1 cellular context compared by ENCODE assay signal in the genomic region with DNA sequence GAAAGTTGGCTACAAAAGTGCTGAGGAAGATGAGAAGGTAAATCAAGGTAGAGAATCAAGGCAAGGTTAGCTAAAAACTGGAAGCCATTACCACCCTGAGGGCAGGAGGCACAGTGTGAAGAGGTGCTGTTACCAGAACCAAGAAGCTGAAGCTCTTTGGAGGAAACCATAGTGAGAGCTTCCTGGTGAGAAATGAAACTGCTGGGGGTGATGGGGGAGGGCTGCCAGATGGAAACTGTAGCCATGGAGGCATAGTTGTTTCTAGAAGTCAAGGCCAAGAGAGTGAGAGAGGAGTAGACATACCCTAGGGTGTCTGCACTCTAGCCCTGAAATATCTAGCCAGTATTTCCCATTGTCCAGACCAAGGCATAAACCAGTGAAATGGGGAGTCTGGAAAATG.
TF ChIP-seq lines count a peak whose summit lies in the region.

No MANE protein-coding gene starts in this region.

TF ChIP-seq in HepG2, 621 proteins besides CTCF, POLR2A, EP300 and RAD21:
- no peak for TF ChIP-seq EED (CRISPR knock-in tag; IDR thresholded peaks at IDR 0.05)
- TF ChIP-seq, protein P1, sequence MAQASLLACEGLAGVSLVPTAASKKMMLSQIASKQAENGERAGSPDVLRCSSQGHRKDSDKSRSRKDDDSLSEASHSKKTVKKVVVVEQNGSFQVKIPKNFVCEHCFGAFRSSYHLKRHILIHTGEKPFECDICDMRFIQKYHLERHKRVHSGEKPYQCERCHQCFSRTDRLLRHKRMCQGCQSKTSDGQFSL (CRISPR knock-in tag; IDR thresholded peaks at IDR 0.05): no peak
- TF ChIP-seq MTA1 (CRISPR knock-in tag; IDR thresholded peaks at IDR 0.05; ENCODE audit: borderline replicate concordance): no peak
- TF ChIP-seq ATF1 (CRISPR knock-in tag; IDR thresholded peaks at IDR 0.05): no peak
- no peak for TF ChIP-seq FOXJ3 (CRISPR knock-in tag; IDR thresholded peaks at IDR 0.05; ENCODE audit: borderline replicate concordance)
- TF ChIP-seq NBN (conservative IDR thresholded peaks at IDR 0.05): no peak
